In the genomic region with DNA sequence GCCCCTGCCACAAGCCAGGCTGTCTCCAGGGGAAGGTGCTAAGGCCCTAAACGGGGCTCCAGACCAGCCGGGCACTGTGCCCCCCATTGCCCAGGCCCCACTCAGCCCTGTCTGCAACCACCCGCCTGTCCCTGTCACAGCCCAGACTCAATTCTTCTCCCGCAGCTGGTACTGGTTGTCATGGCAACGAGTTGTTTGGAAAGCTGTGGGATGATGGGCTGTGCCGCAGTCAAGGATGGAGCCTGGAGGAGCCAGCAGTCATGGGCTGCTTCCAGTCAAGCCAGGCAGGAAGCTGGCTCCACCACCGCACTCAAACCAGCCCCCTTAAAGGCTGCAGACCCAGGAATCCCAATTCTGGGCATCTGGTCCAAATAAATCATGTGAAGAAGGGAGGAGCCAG, we compare ENCODE assay signal across 7 cellular contexts. TPM values are rescaled to one million over a fixed set of nuclear protein-coding genes. Genes with fewer than 3 reads are reported as not detected.
DNase-seq lines count a peak whose midpoint lies in the region; ATAC-seq, FAIRE-seq and TF ChIP-seq lines count a peak whose summit lies in the region.

No MANE protein-coding gene starts in this region.

- no peaks in the 10 kb centered on the region for H3K79me2 ChIP-seq in OCI-LY7 (ENCODE audit: insufficient read depth, low read depth, low read length)

- H2AFZ ChIP-seq in OCI-LY7 (ENCODE audit: low read length): no peak overlapping the region

- peaks cover 10% of the 10 kb centered on the region; the same call in 1 of the 2 replicates for H3K9me3 ChIP-seq in OCI-LY7 (ENCODE audit: low read length)

- BruUV-seq in OCI-LY7 (replicated peaks; lab: Mats Ljungman, UMichigan): no TSS peak

- no peaks in the 10 kb centered on the region for H4K20me1 ChIP-seq in OCI-LY7 (ENCODE audit: insufficient read depth, low read length)

- POLR2A ChIA-PET in OCI-LY7 (lab: Charles Lee): interaction anchor here (0.6 to 1.1 kb wide), 4 partner anchors 10 to 262 kb away, joined by 3 to 4 read pairs (median 4); no protein-coding TSS in a partner anchor

- H3K36me3 ChIP-seq in OCI-LY7 (ENCODE audit: insufficient read depth, low read length): no peaks in the 10 kb centered on the region

- CTCF ChIA-PET in OCI-LY7 (lab: Charles Lee; ENCODE audit: unreplicated experiment): no interaction called here

- intact Hi-C loops in OCI-LY7 (cut with micrococcal nuclease; ENCODE audit: unreplicated experiment): loop anchor here (10.0 kb wide), 1 partner anchor 253 kb away; no protein-coding TSS in a partner anchor

- H3K4me2 ChIP-seq in OCI-LY7 (ENCODE audit: low read length): no peak overlapping the region

- H3K9me2 ChIP-seq in OCI-LY7 (ENCODE audit: insufficient read depth, low read length): no peaks in the 10 kb centered on the region

- H3K27ac ChIP-seq in OCI-LY7 (ENCODE audit: low read depth, low read length, poor library complexity, severe bottlenecking): no peak overlapping the region

- no peak for ATAC-seq in HG03280 (IDR thresholded peaks at IDR 0.05; ENCODE audit: unreplicated experiment)

- TF ChIP-seq CTCF in fibroblast of pulmonary artery (IDR thresholded peaks at IDR 0.05; ENCODE audit: low read length, missing control alignments) (no peak), OCI-LY7 (conservative IDR thresholded peaks at IDR 0.05; ENCODE audit: low read length) (no peak)

- no peak for DNase-seq in HTR-8/SVneo (ENCODE audit: insufficient read length, low spot score)
- DNase-seq in NCI-H748 (lab: John Stamatoyannopoulos, UW; ENCODE audit: unreplicated experiment): peak; percentile 86
- DNase-seq in fibroblast of pulmonary artery (ENCODE audit: low read depth): peak; percentile 63
- peak; percentile 93 for DNase-seq in putamen (ENCODE audit: low spot score)
- DNase-seq in MV-4-11 (lab: John Stamatoyannopoulos, UW): no peak
- no peak for DNase-seq in OCI-LY7 (ENCODE audit: low spot score)

- H3K4me3 ChIP-seq in fibroblast of pulmonary artery (replicated peaks; ENCODE audit: low read depth, low read length): no peak overlapping the region
- H3K4me3 ChIP-seq in OCI-LY7 (ENCODE audit: low read depth, low read length, poor library complexity, severe bottlenecking): no peak overlapping the region

- peaks cover 24% of the 10 kb centered on the region for H3K4me1 ChIP-seq in OCI-LY7 (ENCODE audit: insufficient read depth, low read length, poor library complexity, severe bottlenecking)

- FAIRE-seq in HTR-8/SVneo (lab: Jason Lieb, UNC): peak; percentile 16

RNA-seq across cellular contexts. Expression of gene SPOCD1, which starts 4.2 kb away (rescaled TPM):
- total RNA-seq in OCI-LY7 (2014; rRNA removed; shearing (Covaris generic)): 0.60 and 0.85 TPM in 2 replicates
- total RNA-seq in OCI-LY7 (2022): 1.0 and 1.1 TPM in 2 replicates

RNA-seq across cellular contexts. Expression of gene ADGRB2, which starts 47.5 kb away (rescaled TPM):
- 4.0 and 4.1 TPM in 2 replicates for total RNA-seq in OCI-LY7 (2014; rRNA removed; shearing (Covaris generic))
- 11.4 and 11.5 TPM in 2 replicates for total RNA-seq in OCI-LY7 (2022)

Comparison
In these comparisons a context has a peak if more than half of its experiments do, and no peak if none do; other contexts are left out.
1. DNase-seq: peak in NCI-H748 (single experiment), fibroblast of pulmonary artery (single experiment) and putamen (single experiment); none in HTR-8/SVneo (single experiment), MV-4-11 (single experiment) and OCI-LY7 (single experiment).